21 cellular contexts compared by ENCODE assay signal in genomic region chr14:93832076-93832475, GRCh38. TPM values are rescaled to one million over a fixed set of nuclear protein-coding genes. Genes with fewer than 3 reads are reported as not detected.
DNase-seq lines count a peak whose midpoint lies in the region; ATAC-seq, FAIRE-seq and TF ChIP-seq lines count a peak whose summit lies in the region.
"Had no signal": no experiment of that assay in that cellular context is flagged by ENCODE, and none has a peak within 500 bp of the region (broad histone marks: within the 10 kb centered on the region; RNA-seq: fewer than 3 reads in every experiment).

No MANE protein-coding gene starts in this region.

- no peak for ATAC-seq in HG03354 (IDR thresholded peaks at IDR 0.05; ENCODE audit: poor library complexity, severe bottlenecking, unreplicated experiment)

- H3K36me3 ChIP-seq in BE2C, result no peaks in the 10 kb centered on the region
- H3K36me3 ChIP-seq: BLaER1, Peyer's patch, SJCRH30 had no signal

- H3K36me3 Mint-ChIP-seq in brain, result no peaks in the 10 kb centered on the region

- H3K4me1 Mint-ChIP-seq in brain, result peaks cover 14% of the 10 kb centered on the region

- TF ChIP-seq CTCF in BE2C (IDR thresholded peaks at IDR 0.05; ENCODE audit: low read depth, low read length), result no peak
- no peak for TF ChIP-seq CTCF in brain (conservative IDR thresholded peaks at IDR 0.05)

- no peaks in the 10 kb centered on the region for H3K27me3 ChIP-seq in BE2C
- H3K27me3 ChIP-seq: BLaER1, Peyer's patch, SJCRH30 had no signal

- peaks cover 10% of the 10 kb centered on the region for H3K27me3 Mint-ChIP-seq in brain

- peaks cover 0 to 9% (median 3%) of the 10 kb centered on the region in 5 experiments for H3K9me3 Mint-ChIP-seq in brain
- H3K9me3 Mint-ChIP-seq: CD4-positive, alpha-beta T cell had no signal

- FAIRE-seq in GM12891 (lab: Jason Lieb, UNC), result no peak

- H3K4me1 ChIP-seq in BE2C, result peaks cover 16% of the 10 kb centered on the region
- H3K4me1 ChIP-seq: BLaER1, Caco-2, Peyer's patch, SJCRH30 had no signal

- no peak overlapping the region for H3K4me3 ChIP-seq in BE2C (ENCODE audit: low read depth, low read length)
- H3K4me3 ChIP-seq: BLaER1, Peyer's patch, SJCRH30 had no signal

- DNase-seq in BE2C (peak; percentile 47), DMS 273 (lab: John Stamatoyannopoulos, UW; ENCODE audit: unreplicated experiment) (peak; percentile 88), NCI-H446 (lab: John Stamatoyannopoulos, UW) (peak; percentile 24 to 82), GM12891 (ENCODE audit: insufficient read length, low spot score) (no peak), nucleus accumbens (lab: John Stamatoyannopoulos, UW) (no peak)
- DNase-seq: Caco-2; CD4-positive, alpha-beta T cell; DMS153; GDM1; GOT3; HCEC 1CT; KG1; NCI-H146; NCI-H2227 treated with DMSO at 0.1 percent for 48 hours; NCI-H526 treated with DMSO at 0.1 percent for 48 hours; SJCRH30 had no signal

- no peak for TF ChIP-seq POLR2A in GM12891 (IDR thresholded peaks at IDR 0.05; ENCODE audit: low read depth, low read length)

- no peaks in the 10 kb centered on the region for H3K9me3 ChIP-seq in BE2C
- H3K9me3 ChIP-seq: BLaER1, Caco-2, Peyer's patch, SJCRH30 had no signal

- H3K27ac Mint-ChIP-seq in brain, result peak overlapping the region in 4 of 5 experiments; percentile 13 to 74 (median 40)
- H3K27ac Mint-ChIP-seq: CD4-positive, alpha-beta T cell; T-helper 1 cell treated with Interleukin-12 subunit alpha and Interleukin-12 subunit beta and Interleukin-4 antibody, amounts not matched to agents 30 μg/mL and 1 μg/mL, for 36 hours had no signal

- H3K4me3 Mint-ChIP-seq in brain, result no peak overlapping the region
- H3K4me3 Mint-ChIP-seq: CD4-positive, alpha-beta T cell; T-helper 1 cell treated with Interleukin-12 subunit alpha and Interleukin-12 subunit beta and Interleukin-4 antibody, amounts not matched to agents 30 μg/mL and 1 μg/mL, for 36 hours had no signal

TF ChIP-seq in GM12891, 5 proteins besides CTCF, POLR2A, EP300 and RAD21:
- TF ChIP-seq TAF1 (IDR thresholded peaks at IDR 0.05; ENCODE audit: low read depth, low read length) (no peak), SPI1 (IDR thresholded peaks at IDR 0.05; ENCODE audit: low read depth, low read length) (no peak), POLR2AphosphoS5 (IDR thresholded peaks at IDR 0.05; ENCODE audit: low read depth, low read length) (no peak), POU2F2 (IDR thresholded peaks at IDR 0.05; ENCODE audit: low read depth, low read length) (no peak), PAX5 (IDR thresholded peaks at IDR 0.05; ENCODE audit: insufficient read depth, low read length, severe bottlenecking) (no peak)

RNA-seq across cellular contexts. Expression of gene PRIMA1, which starts 43.8 kb away (rescaled TPM):
- polyA plus RNA-seq in BE2C (2012; ENCODE audit: insufficient read depth, insufficient read length, low read depth), result 6.9 TPM
- 8.8 TPM for polyA plus RNA-seq in brain (ENCODE audit: insufficient read depth, low read depth, low replicate concordance)
- not detected for polyA plus RNA-seq in GM12891 (2012; ENCODE audit: low read depth, missing spikeins)

Comparison
In these comparisons a context has a peak if more than half of its experiments do, and no peak if none do; other contexts are left out.
1. DNase-seq: peak in BE2C (single experiment), DMS 273 (single experiment) and NCI-H446 (2 of 2); none in GM12891 (single experiment) and nucleus accumbens (0 of 56).